ENCODE assay signal across 8 cellular contexts in genomic region chr1:32650752-32651460, GRCh38. TPM values are rescaled to one million over a fixed set of nuclear protein-coding genes. Genes with fewer than 3 reads are reported as not detected.
DNase-seq lines count a peak whose midpoint lies in the region; ATAC-seq and TF ChIP-seq lines count a peak whose summit lies in the region.

Gene RBBP4 (plus strand): TSS chr1:32651208. CDS start chr1:32651307, 99 bp downstream.

- H3K4me3 Mint-ChIP-seq in activated CD4-positive, alpha-beta T cell treated with anti-CD3 and anti-CD28 coated beads for 36 hours, result peak within 1 kb of the TSS; percentile 90

- H3K9me3 Mint-ChIP-seq in activated CD4-positive, alpha-beta T cell treated with anti-CD3 and anti-CD28 coated beads for 36 hours (ENCODE audit: low read depth), result no peaks in the 10 kb centered on the region

- DNase-seq in Ammon's horn (ENCODE audit: low spot score) (peak; percentile 97), GM19238 (ENCODE audit: insufficient read length, low spot score) (peak; percentile 93), NCI-H524 (lab: John Stamatoyannopoulos, UW) (peak; percentile 94 to 97), choroid plexus epithelial cell (ENCODE audit: low read depth) (peak; percentile 98), kidney tubule cell (ENCODE audit: low spot score) (peak; percentile 97)
- peak; percentile 99 for DNase-seq in activated CD4-positive, alpha-beta T cell treated with anti-CD3 and anti-CD28 coated beads for 36 hours
- DNase-seq in stimulated activated CD4-positive, alpha-beta T cell treated with anti-CD3 and anti-CD28 coated beads, Interleukin-1b, Interleukin-23, amount 100 ng/mL, for 24 hours (ENCODE audit: low read depth in 4 of 4, low spot score in 1 of 4), result peak; percentile 95 to 97 (median 97)

- peak within 1 kb of the TSS; percentile 88 for H3K4me3 ChIP-seq in choroid plexus epithelial cell (ENCODE audit: low read depth, low read length)

- H3K27me3 Mint-ChIP-seq in activated CD4-positive, alpha-beta T cell treated with anti-CD3 and anti-CD28 coated beads for 36 hours, result no peaks in the 10 kb centered on the region

- POLR2A ChIA-PET in activated CD4-positive, alpha-beta T cell treated with anti-CD3 and anti-CD28 coated beads for 36 hours (lab: Charles Lee), result interaction anchor here (0.5 to 1.2 kb wide), 6 partner anchors 26 to 577 kb away, joined by 3 read pairs; partner anchors contain the start of genes BSDC1 and KPNA6

- peaks cover 48% of the 10 kb centered on the region for H3K4me1 Mint-ChIP-seq in activated CD4-positive, alpha-beta T cell treated with anti-CD3 and anti-CD28 coated beads for 36 hours

- peak within 1 kb of the TSS; percentile 99 for H3K27ac Mint-ChIP-seq in activated CD4-positive, alpha-beta T cell treated with anti-CD3 and anti-CD28 coated beads for 36 hours

- CTCF ChIA-PET in activated CD4-positive, alpha-beta T cell treated with anti-CD3 and anti-CD28 coated beads for 36 hours (lab: Charles Lee), result interaction anchor here (0.8 to 2.1 kb wide), 4 partner anchors 9 to 132 kb away, joined by 3 to 15 read pairs (median 3); no protein-coding TSS in a partner anchor

- peaks cover 46% of the 10 kb centered on the region for H3K36me3 Mint-ChIP-seq in activated CD4-positive, alpha-beta T cell treated with anti-CD3 and anti-CD28 coated beads for 36 hours (ENCODE audit: low read depth)

- intact Hi-C loops in activated CD4-positive, alpha-beta T cell treated with anti-CD3 and anti-CD28 coated beads for 36 hours (cut with DNase I, micrococcal nuclease), result loop anchor here (1.0 to 10.0 kb wide), 21 partner anchors 28 to 1006 kb away; partner anchors contain the start of genes AK2 (in 1 of the 2), AZIN2 (in 1 of the 2), BSDC1 (in 1 of the 2) and EIF3I (in 1 of the 2)

- TF ChIP-seq CTCF in choroid plexus epithelial cell (conservative IDR thresholded peaks at IDR 0.05; ENCODE audit: low read depth, low read length), result no peak

- ATAC-seq in HG03442 (IDR thresholded peaks at IDR 0.05; ENCODE audit: unreplicated experiment), result peak; percentile 86
- ATAC-seq in activated CD4-positive, alpha-beta T cell treated with anti-CD3 and anti-CD28 coated beads for 36 hours, result peak; percentile 89

RNA-seq across cellular contexts. Expression of gene RBBP4, which starts in this region (rescaled TPM):
- 100 to 1,000 TPM; 323 to 331 TPM for total RNA-seq in activated CD4-positive, alpha-beta T cell treated with anti-CD3 and anti-CD28 coated beads for 36 hours

Comparison
In these comparisons a context has a peak if more than half of its experiments do, and no peak if none do; other contexts are left out.
1. Peak in every context shown above with its lines: DNase-seq, ATAC-seq and H3K4me3 ChIP-seq.